1 cellular context compared by ENCODE assay signal in the genomic region with DNA sequence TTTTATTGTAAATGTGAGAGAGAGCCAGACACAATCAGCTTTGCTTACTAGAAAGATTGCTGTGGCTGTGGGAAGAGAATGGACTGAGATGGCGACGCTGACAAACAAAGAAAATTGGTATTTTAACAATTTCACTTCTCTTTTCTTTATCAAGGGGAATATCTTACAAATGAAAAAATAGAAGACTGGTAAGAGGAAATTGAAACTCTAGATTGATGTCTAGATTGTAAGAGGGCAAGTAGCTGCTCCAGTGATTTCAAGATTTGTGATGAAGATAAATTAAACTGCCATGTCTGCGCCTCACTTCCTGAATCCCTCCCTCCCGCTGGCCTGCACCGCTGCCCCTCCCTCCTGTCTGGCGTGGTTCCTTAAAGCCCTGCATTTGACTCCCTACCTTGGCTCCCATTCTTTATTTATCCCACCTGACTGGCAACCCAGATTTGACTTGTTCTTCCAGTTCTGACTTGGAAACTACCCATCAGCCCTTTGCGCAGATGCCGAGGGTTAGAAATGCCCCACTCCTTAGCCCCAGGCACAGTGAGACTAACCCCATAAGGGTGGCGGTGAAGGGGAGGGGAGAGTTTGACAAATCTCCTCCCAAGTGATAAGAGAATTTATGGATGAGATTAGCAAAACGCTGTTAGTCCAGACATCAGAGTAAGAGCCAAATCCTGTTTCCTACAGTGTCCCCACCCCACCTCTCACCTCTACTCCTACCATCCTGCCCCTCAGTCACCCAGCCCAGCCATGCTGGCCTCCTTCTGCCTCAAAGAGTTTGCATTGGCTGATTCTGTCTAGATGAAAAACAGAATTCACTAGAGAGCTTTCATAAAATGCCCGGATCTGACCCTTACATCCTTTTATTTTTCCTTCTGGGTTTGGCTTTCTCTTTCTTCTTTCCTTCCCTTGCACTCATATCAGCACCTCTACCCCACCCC.
TF ChIP-seq lines count a peak whose summit lies in the region.

No MANE protein-coding gene starts in this region.

TF ChIP-seq in GM12878, 131 proteins besides CTCF, POLR2A, EP300 and RAD21 (continued from another document and continues in another):
- TF ChIP-seq, protein P1, sequence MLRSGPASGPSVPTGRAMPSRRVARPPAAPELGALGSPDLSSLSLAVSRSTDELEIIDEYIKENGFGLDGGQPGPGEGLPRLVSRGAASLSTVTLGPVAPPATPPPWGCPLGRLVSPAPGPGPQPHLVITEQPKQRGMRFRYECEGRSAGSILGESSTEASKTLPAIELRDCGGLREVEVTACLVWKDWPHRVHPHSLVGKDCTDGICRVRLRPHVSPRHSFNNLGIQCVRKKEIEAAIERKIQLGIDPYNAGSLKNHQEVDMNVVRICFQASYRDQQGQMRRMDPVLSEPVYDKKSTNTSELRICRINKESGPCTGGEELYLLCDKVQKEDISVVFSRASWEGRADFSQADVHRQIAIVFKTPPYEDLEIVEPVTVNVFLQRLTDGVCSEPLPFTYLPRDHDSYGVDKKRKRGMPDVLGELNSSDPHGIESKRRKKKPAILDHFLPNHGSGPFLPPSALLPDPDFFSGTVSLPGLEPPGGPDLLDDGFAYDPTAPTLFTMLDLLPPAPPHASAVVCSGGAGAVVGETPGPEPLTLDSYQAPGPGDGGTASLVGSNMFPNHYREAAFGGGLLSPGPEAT (IDR thresholded peaks at IDR 0.05; ENCODE audit: low read depth) = peak; percentile 78; the same call in 1 of the 2 replicates
- TF ChIP-seq NRF1 (conservative IDR thresholded peaks at IDR 0.05; ENCODE audit: low read depth, low read length) (no peak), ZNF592 (IDR thresholded peaks at IDR 0.05) (no peak), GABPA (IDR thresholded peaks at IDR 0.05; ENCODE audit: low read depth) (no peak), IKZF2 (IDR thresholded peaks at IDR 0.05) (peak; percentile 54 to 57; a peak in 2 of 4 replicates), KLF5 (IDR thresholded peaks at IDR 0.05; ENCODE audit: partially characterized antibody) (no peak), CHD2 (IDR thresholded peaks at IDR 0.05; ENCODE audit: borderline replicate concordance, low read depth, low read length) (no peak), HDAC6 (IDR thresholded peaks at IDR 0.05; ENCODE audit: unreplicated experiment) (no peak), LARP7 (IDR thresholded peaks at IDR 0.05) (no peak), TCF7 (IDR thresholded peaks at IDR 0.05; ENCODE audit: borderline replicate concordance) (no peak), E4F1 (IDR thresholded peaks at IDR 0.05; ENCODE audit: borderline replicate concordance, partially characterized antibody) (no peak), SMAD1 (IDR thresholded peaks at IDR 0.05; ENCODE audit: low read depth, partially characterized antibody) (no peak), BCLAF1 (IDR thresholded peaks at IDR 0.05) (no peak), TCF12 (IDR thresholded peaks at IDR 0.05; ENCODE audit: low read depth, low read length) (no peak), EZH2 (IDR thresholded peaks at IDR 0.05; ENCODE audit: borderline replicate concordance, control insufficient read depth, low read depth, low read length) (no peak)
- TF ChIP-seq, protein P2, sequence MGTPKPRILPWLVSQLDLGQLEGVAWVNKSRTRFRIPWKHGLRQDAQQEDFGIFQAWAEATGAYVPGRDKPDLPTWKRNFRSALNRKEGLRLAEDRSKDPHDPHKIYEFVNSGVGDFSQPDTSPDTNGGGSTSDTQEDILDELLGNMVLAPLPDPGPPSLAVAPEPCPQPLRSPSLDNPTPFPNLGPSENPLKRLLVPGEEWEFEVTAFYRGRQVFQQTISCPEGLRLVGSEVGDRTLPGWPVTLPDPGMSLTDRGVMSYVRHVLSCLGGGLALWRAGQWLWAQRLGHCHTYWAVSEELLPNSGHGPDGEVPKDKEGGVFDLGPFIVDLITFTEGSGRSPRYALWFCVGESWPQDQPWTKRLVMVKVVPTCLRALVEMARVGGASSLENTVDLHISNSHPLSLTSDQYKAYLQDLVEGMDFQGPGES (IDR thresholded peaks at IDR 0.05) = no peak
- TF ChIP-seq, protein P3, sequence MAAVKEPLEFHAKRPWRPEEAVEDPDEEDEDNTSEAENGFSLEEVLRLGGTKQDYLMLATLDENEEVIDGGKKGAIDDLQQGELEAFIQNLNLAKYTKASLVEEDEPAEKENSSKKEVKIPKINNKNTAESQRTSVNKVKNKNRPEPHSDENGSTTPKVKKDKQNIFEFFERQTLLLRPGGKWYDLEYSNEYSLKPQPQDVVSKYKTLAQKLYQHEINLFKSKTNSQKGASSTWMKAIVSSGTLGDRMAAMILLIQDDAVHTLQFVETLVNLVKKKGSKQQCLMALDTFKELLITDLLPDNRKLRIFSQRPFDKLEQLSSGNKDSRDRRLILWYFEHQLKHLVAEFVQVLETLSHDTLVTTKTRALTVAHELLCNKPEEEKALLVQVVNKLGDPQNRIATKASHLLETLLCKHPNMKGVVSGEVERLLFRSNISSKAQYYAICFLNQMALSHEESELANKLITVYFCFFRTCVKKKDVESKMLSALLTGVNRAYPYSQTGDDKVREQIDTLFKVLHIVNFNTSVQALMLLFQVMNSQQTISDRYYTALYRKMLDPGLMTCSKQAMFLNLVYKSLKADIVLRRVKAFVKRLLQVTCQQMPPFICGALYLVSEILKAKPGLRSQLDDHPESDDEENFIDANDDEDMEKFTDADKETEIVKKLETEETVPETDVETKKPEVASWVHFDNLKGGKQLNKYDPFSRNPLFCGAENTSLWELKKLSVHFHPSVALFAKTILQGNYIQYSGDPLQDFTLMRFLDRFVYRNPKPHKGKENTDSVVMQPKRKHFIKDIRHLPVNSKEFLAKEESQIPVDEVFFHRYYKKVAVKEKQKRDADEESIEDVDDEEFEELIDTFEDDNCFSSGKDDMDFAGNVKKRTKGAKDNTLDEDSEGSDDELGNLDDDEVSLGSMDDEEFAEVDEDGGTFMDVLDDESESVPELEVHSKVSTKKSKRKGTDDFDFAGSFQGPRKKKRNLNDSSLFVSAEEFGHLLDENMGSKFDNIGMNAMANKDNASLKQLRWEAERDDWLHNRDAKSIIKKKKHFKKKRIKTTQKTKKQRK (IDR thresholded peaks at IDR 0.05; ENCODE audit: low read depth, low read length) = no peak
- TF ChIP-seq, protein P4, sequence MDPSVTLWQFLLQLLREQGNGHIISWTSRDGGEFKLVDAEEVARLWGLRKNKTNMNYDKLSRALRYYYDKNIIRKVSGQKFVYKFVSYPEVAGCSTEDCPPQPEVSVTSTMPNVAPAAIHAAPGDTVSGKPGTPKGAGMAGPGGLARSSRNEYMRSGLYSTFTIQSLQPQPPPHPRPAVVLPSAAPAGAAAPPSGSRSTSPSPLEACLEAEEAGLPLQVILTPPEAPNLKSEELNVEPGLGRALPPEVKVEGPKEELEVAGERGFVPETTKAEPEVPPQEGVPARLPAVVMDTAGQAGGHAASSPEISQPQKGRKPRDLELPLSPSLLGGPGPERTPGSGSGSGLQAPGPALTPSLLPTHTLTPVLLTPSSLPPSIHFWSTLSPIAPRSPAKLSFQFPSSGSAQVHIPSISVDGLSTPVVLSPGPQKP (IDR thresholded peaks at IDR 0.05; ENCODE audit: low read depth, low read length) = no peak
- TF ChIP-seq, protein P5, sequence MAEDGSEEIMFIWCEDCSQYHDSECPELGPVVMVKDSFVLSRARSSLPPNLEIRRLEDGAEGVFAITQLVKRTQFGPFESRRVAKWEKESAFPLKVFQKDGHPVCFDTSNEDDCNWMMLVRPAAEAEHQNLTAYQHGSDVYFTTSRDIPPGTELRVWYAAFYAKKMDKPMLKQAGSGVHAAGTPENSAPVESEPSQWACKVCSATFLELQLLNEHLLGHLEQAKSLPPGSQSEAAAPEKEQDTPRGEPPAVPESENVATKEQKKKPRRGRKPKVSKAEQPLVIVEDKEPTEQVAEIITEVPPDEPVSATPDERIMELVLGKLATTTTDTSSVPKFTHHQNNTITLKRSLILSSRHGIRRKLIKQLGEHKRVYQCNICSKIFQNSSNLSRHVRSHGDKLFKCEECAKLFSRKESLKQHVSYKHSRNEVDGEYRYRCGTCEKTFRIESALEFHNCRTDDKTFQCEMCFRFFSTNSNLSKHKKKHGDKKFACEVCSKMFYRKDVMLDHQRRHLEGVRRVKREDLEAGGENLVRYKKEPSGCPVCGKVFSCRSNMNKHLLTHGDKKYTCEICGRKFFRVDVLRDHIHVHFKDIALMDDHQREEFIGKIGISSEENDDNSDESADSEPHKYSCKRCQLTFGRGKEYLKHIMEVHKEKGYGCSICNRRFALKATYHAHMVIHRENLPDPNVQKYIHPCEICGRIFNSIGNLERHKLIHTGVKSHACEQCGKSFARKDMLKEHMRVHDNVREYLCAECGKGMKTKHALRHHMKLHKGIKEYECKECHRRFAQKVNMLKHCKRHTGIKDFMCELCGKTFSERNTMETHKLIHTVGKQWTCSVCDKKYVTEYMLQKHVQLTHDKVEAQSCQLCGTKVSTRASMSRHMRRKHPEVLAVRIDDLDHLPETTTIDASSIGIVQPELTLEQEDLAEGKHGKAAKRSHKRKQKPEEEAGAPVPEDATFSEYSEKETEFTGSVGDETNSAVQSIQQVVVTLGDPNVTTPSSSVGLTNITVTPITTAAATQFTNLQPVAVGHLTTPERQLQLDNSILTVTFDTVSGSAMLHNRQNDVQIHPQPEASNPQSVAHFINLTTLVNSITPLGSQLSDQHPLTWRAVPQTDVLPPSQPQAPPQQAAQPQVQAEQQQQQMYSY (CRISPR knock-in tag; IDR thresholded peaks at IDR 0.05) = no peak
- TF ChIP-seq, protein P6, sequence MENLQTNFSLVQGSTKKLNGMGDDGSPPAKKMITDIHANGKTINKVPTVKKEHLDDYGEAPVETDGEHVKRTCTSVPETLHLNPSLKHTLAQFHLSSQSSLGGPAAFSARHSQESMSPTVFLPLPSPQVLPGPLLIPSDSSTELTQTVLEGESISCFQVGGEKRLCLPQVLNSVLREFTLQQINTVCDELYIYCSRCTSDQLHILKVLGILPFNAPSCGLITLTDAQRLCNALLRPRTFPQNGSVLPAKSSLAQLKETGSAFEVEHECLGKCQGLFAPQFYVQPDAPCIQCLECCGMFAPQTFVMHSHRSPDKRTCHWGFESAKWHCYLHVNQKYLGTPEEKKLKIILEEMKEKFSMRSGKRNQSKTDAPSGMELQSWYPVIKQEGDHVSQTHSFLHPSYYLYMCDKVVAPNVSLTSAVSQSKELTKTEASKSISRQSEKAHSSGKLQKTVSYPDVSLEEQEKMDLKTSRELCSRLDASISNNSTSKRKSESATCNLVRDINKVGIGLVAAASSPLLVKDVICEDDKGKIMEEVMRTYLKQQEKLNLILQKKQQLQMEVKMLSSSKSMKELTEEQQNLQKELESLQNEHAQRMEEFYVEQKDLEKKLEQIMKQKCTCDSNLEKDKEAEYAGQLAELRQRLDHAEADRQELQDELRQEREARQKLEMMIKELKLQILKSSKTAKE (IDR thresholded peaks at IDR 0.05; ENCODE audit: low read depth, poor library complexity, severe bottlenecking) = peak; percentile 79
